Comparison of ENCODE assay signal across 10 cellular contexts in genomic region chr21:44919913-44920693, GRCh38. TPM values are rescaled to one million over a fixed set of nuclear protein-coding genes. Genes with fewer than 3 reads are reported as not detected.
DNase-seq lines count a peak whose midpoint lies in the region; ATAC-seq and TF ChIP-seq lines count a peak whose summit lies in the region.
"Had no signal": no experiment of that assay in that cellular context is flagged by ENCODE, and none has a peak within 500 bp of the region (broad histone marks: within the 10 kb centered on the region; RNA-seq: fewer than 3 reads in every experiment).

No MANE protein-coding gene starts in this region.

- no peak for TF ChIP-seq CTCF in NB4 (IDR thresholded peaks at IDR 0.05; ENCODE audit: low read depth, low read length)
- no peak for TF ChIP-seq CTCF in tibial artery (IDR thresholded peaks at IDR 0.05)

- H3K4me3 ChIP-seq in NB4 (ENCODE audit: low read depth, low read length) (peak overlapping the region; percentile 92), tibial artery (peak overlapping the region; percentile 30 to 34)

- no peaks in the 10 kb centered on the region for H3K36me3 ChIP-seq in tibial artery

- no peaks in the 10 kb centered on the region for H3K9me3 ChIP-seq in tibial artery
- H3K9me3 ChIP-seq: testis had no signal

- ATAC-seq in left ventricle myocardium superior: peak; percentile 11
- no peak for ATAC-seq in HG03139 (IDR thresholded peaks at IDR 0.05; ENCODE audit: unreplicated experiment)
- ATAC-seq: Panc1 had no signal

- no peak for TF ChIP-seq POLR2A in NB4 (IDR thresholded peaks at IDR 0.05; ENCODE audit: extremely low read depth, insufficient read length)

- DNase-seq in activated CD8-positive, alpha-beta memory T cell treated with anti-CD3 and anti-CD28 coated beads for 24 hours: peak; percentile 75
- DNase-seq in activated CD8-positive, alpha-beta memory T cell treated with anti-CD3 and anti-CD28 coated beads, Interleukin-2, amount 50 U/mL, for 4 hours: no peak
- DNase-seq in NB4 (ENCODE audit: low read depth) (peak; percentile 87), left ventricle myocardium superior (peak; percentile 26), tibial artery (no peak), NCI-H774 (lab: John Stamatoyannopoulos, UW) (no peak), epidermal melanocyte (ENCODE audit: insufficient read length, low spot score) (no peak)
- DNase-seq: testis had no signal

- no peak overlapping the region for H3K27ac ChIP-seq in tibial artery
- H3K27ac ChIP-seq: testis had no signal

- H3K27me3 ChIP-seq in tibial artery: peaks cover 0 to 31% of the 10 kb centered on the region in 2 donors
- H3K27me3 ChIP-seq: testis had no signal

- peaks cover 0 to 18% (median 9%) of the 10 kb centered on the region in 4 donors for H3K4me1 ChIP-seq in tibial artery
- H3K4me1 ChIP-seq: testis had no signal

- intact Hi-C loops in left ventricle myocardium superior (cut with micrococcal nuclease) (no loop called here), tibial artery (cut with DNase I; ENCODE audit: low total_unique reads) (loop anchor here (10.0 kb wide), 1 partner anchor 105 kb away; the partner anchor contains the start of gene SUMO3)

RNA-seq across cellular contexts. Expression of gene ITGB2, which starts 0.6 kb away (rescaled TPM):
- 26.5 TPM for total RNA-seq in left ventricle myocardium superior

RNA-seq across cellular contexts. Expression of gene SLX9, which starts 19.7 kb away (rescaled TPM):
- total RNA-seq in left ventricle myocardium superior: 69.9 TPM

RNA-seq across cellular contexts. Expression of gene PTTG1IP, which starts 46.6 kb away (rescaled TPM):
- total RNA-seq in left ventricle myocardium superior: 143 TPM

Comparison
In these comparisons a context has a peak if more than half of its experiments do, and no peak if none do; other contexts are left out.
1. DNase-seq: peak in activated CD8-positive, alpha-beta memory T cell treated with anti-CD3 and anti-CD28 coated beads for 24 hours (single experiment), NB4 (single experiment) and left ventricle myocardium superior (single experiment); none in activated CD8-positive, alpha-beta memory T cell treated with anti-CD3 and anti-CD28 coated beads, Interleukin-2, amount 50 U/mL, for 4 hours (single experiment), tibial artery (0 of 2), NCI-H774 (single experiment) and epidermal melanocyte (single experiment).